24 cellular contexts compared by ENCODE assay signal in genomic region chr19:56554272-56554869, GRCh38. TPM values are rescaled to one million over a fixed set of nuclear protein-coding genes. Genes with fewer than 3 reads are reported as not detected.
"Had no signal": no experiment of that assay in that cellular context is flagged by ENCODE, and none has a peak within 500 bp of the region (broad histone marks: within the 10 kb centered on the region; RNA-seq: fewer than 3 reads in every experiment).

No MANE protein-coding gene starts in this region.

- H3K4me3 ChIP-seq: heart right ventricle, left lung, tibial nerve had no signal

- DNase-seq: activated B cell treated with CpG ODN at 0.5 μM for 24 hours; activated CD4-positive, alpha-beta T cell treated with anti-CD3 and anti-CD28 coated beads for 36 hours; activated CD4-positive, alpha-beta T cell treated with anti-CD3 and anti-CD28 coated beads, Interleukin-2, amount 50 U/mL, for 4 hours; activated CD8-positive, alpha-beta memory T cell treated with anti-CD3 and anti-CD28 coated beads for 24 hours; activated CD8-positive, alpha-beta memory T cell treated with anti-CD3 and anti-CD28 coated beads, Interleukin-2, amount 50 U/mL, for 4 hours; activated naive CD4-positive, alpha-beta T cell treated with Interleukin-2 at 50 U/mL for 16 hours; activated naive CD8-positive, alpha-beta T cell treated with anti-CD3 and anti-CD28 coated beads, Interleukin-2, amount 10 ng/mL, durations not matched to agents 7 days and 5 days; activated T-cell treated with anti-CD3 and anti-CD28 coated beads, Interleukin-2, amount 50 U/mL, for 24 hours; anterior cingulate cortex; dermis blood vessel endothelial cell; effector memory CD4-positive, alpha-beta T cell; heart right ventricle; left lung; natural killer cell; stimulated activated CD4-positive, alpha-beta T cell treated with anti-CD3 and anti-CD28 coated beads, Interleukin-12 subunit alpha, Interleukin-12 subunit beta, amount 100 ng/mL, for 4 hours; stimulated activated CD4-positive, alpha-beta T cell treated with anti-CD3 and anti-CD28 coated beads, Interleukin-4, amount 100 ng/mL, for 4 hours; T1000 had no signal

- ATAC-seq: activated CD4-positive, alpha-beta T cell treated with anti-CD3 and anti-CD28 coated beads for 36 hours; activated T-helper 17 cell treated with anti-CD3 and anti-CD28 coated beads, Interleukin-2, amount 50 U/mL, for 72 hours; heart right ventricle; left lung; natural killer cell had no signal

- H3K27me3 ChIP-seq: esophagus muscularis mucosa, heart right ventricle, left lung, tibial nerve had no signal

- H3K27ac ChIP-seq: esophagus muscularis mucosa, heart right ventricle, left lung, tibial nerve had no signal

- H3K4me1 ChIP-seq: esophagus muscularis mucosa, heart right ventricle, left lung, tibial nerve had no signal

- FAIRE-seq: keratinocyte had no signal

RNA-seq across cellular contexts. Expression of gene ZNF471, which starts 46.7 kb away (rescaled TPM):
- total RNA-seq: mesothelial cell of epicardium, osteocyte, progenitor cell of endocrine pancreas had no signal
